Comparison of ENCODE assay signal across 18 cellular contexts in genomic region chr22:43850529-43850928, GRCh38. TPM values are rescaled to one million over a fixed set of nuclear protein-coding genes. Genes with fewer than 3 reads are reported as not detected.
DNase-seq lines count a peak whose midpoint lies in the region; ATAC-seq and TF ChIP-seq lines count a peak whose summit lies in the region.
"Had no signal": no experiment of that assay in that cellular context is flagged by ENCODE, and none has a peak within 500 bp of the region (broad histone marks: within the 10 kb centered on the region; RNA-seq: fewer than 3 reads in every experiment).

No MANE protein-coding gene starts in this region.

- no peak for TF ChIP-seq CTCF in sigmoid colon (IDR thresholded peaks at IDR 0.05)

- no peaks in the 10 kb centered on the region for H3K4me1 ChIP-seq in sigmoid colon
- H3K4me1 ChIP-seq: HAP-1, Peyer's patch, SJSA1 had no signal

- H3K4me3 ChIP-seq in sigmoid colon, result no peak overlapping the region
- H3K4me3 ChIP-seq: HAP-1, Peyer's patch, SJSA1 had no signal

- H3K27ac Mint-ChIP-seq in central memory CD8-positive, alpha-beta T cell (ENCODE audit: low read depth), result peak overlapping the region; percentile 20

- no peak overlapping the region for H3K4me3 Mint-ChIP-seq in central memory CD8-positive, alpha-beta T cell

- no peaks in the 10 kb centered on the region for H3K4me1 Mint-ChIP-seq in central memory CD8-positive, alpha-beta T cell

- DNase-seq in COLO668 (lab: John Stamatoyannopoulos, UW; ENCODE audit: unreplicated experiment) (peak; percentile 14), islet precursor cell (peak; percentile 39), sigmoid colon (peak; percentile 36), hypothalamus (lab: John Stamatoyannopoulos, UW) (no peak), ureter (ENCODE audit: low spot score) (no peak)
- DNase-seq in central memory CD8-positive, alpha-beta T cell (ENCODE audit: low spot score in 2 of 2), result no peak
- no peak for DNase-seq in activated naive CD4-positive, alpha-beta T cell treated with anti-CD3 and anti-CD28 coated beads, Interleukin-2, amount 50 U/mL, for 16 hours
- DNase-seq: IMR-90, NCI-H1048, NCI-H1436 treated with DMSO at 0.1 percent for 48 hours, NCI-H2029 treated with DMSO at 0.1 percent for 48 hours, NCI-H2171, NCI-H526 had no signal

- H3K9me3 Mint-ChIP-seq in central memory CD8-positive, alpha-beta T cell, result no peaks in the 10 kb centered on the region

- intact Hi-C loops in sigmoid colon (cut with DNase I), result no loop called here

- no peaks in the 10 kb centered on the region for H3K36me3 ChIP-seq in sigmoid colon
- H3K36me3 ChIP-seq: HAP-1, Peyer's patch, SJSA1 had no signal

- H3K27ac ChIP-seq in sigmoid colon, result no peak overlapping the region
- H3K27ac ChIP-seq: Peyer's patch, SJSA1 had no signal

- H3K9me3 ChIP-seq in sigmoid colon, result no peaks in the 10 kb centered on the region
- H3K9me3 ChIP-seq: HAP-1, Peyer's patch, SJSA1 had no signal

- no peak for TF ChIP-seq POLR2A in sigmoid colon (IDR thresholded peaks at IDR 0.05)

- ATAC-seq in central memory CD8-positive, alpha-beta T cell (replicated peaks; ENCODE audit: extremely low read depth, poor library complexity, severe bottlenecking), result no peak

- no peaks in the 10 kb centered on the region for H3K36me3 Mint-ChIP-seq in central memory CD8-positive, alpha-beta T cell (ENCODE audit: insufficient read depth)

- no peak for TF ChIP-seq EP300 in sigmoid colon (IDR thresholded peaks at IDR 0.05)

- peaks cover 0 to 24% (median 2%) of the 10 kb centered on the region in 3 donors for H3K27me3 ChIP-seq in sigmoid colon
- H3K27me3 ChIP-seq: Peyer's patch had no signal

- peaks cover 85% of the 10 kb centered on the region for H3K27me3 Mint-ChIP-seq in central memory CD8-positive, alpha-beta T cell

- 68 to 83% methylated on average over 12 of the region's 12 CpGs for WGBS in sigmoid colon, 2 donors

RNA-seq across cellular contexts. Expression of gene SULT4A1, which starts 11.8 kb away (rescaled TPM):
- total RNA-seq in sigmoid colon, result 1 to 10 TPM; 1.3 to 3.9 (median 2.4) TPM
- 1 to 10 TPM in 1 of 3 donors, not detected in 2; 2.2 TPM for polyA plus RNA-seq in sigmoid colon
- 1.8 TPM for total RNA-seq in ureter
- total RNA-seq: MCF 10A, SJSA1 had no signal

RNA-seq across cellular contexts. Expression of gene EFCAB6, which starts 38.4 kb away (rescaled TPM):
- total RNA-seq in sigmoid colon (1 to 10 TPM; 1.8 to 5.7 (median 3.5) TPM), ureter (8.8 TPM)
- under 1 TPM; 0.45 to 0.60 (median 0.46) TPM for polyA plus RNA-seq in sigmoid colon

RNA-seq across cellular contexts. Expression of gene PNPLA5, which starts 41.3 kb away (rescaled TPM):
- total RNA-seq in sigmoid colon (not detected), ureter (not detected)
- polyA plus RNA-seq in sigmoid colon, result not detected
- total RNA-seq: A673, MCF 10A, Peyer's patch, SJSA1 had no signal

Comparison
In these comparisons a context has a peak if more than half of its experiments do, and no peak if none do; other contexts are left out.
1. DNase-seq: peak in COLO668 (single experiment), islet precursor cell (single experiment) and sigmoid colon (single experiment); none in central memory CD8-positive, alpha-beta T cell (0 of 2), activated naive CD4-positive, alpha-beta T cell treated with anti-CD3 and anti-CD28 coated beads, Interleukin-2, amount 50 U/mL, for 16 hours (single experiment), hypothalamus (0 of 51) and ureter (single experiment).